ENCODE assay signal across 21 cellular contexts in the genomic region with DNA sequence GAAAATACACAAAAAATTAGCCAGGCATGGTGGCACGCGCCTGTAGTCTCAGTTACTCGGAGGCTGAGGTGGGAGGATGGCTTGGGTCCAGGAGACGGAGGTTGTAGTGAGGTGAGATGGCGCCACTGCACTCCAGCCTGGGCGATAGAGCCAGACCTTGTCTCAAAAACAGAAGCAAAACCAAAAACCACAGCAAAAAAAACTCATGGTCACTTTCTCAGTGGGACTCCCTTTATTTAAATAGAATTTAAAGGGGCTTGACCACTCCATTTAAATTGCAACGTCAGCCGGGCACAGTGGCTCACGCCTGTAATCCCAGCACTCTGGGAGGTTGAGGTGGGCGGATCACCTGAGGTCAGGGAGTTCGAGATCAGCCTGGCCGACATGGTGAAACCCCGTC. TPM values are rescaled to one million over a fixed set of nuclear protein-coding genes. Genes with fewer than 3 reads are reported as not detected.
A peak's percentile ranks its signal among the peaks of the same experiment; 100 is the strongest.
DNase-seq lines count a peak whose midpoint lies in the region; FAIRE-seq and TF ChIP-seq lines count a peak whose summit lies in the region.
"Had no signal": no experiment of that assay in that cellular context is flagged by ENCODE, and none has a peak within 500 bp of the region (broad histone marks: within the 10 kb centered on the region; RNA-seq: fewer than 3 reads in every experiment).

No MANE protein-coding gene starts in this region.

- H2BK12ac ChIP-seq in H1 (ENCODE audit: low read depth, low read length) = no peak overlapping the region

- 0 out of 2 replicates have a peak overlapping the region, but pooled peaks have one; percentile 6 for H2BK15ac ChIP-seq in H1 (ENCODE audit: low read length)

- no peak overlapping the region for H3K4me2 ChIP-seq in H1 (ENCODE audit: insufficient read depth in 1 of 2, low read depth in 2 of 2, low read length in 2 of 2)
- H3K4me2 ChIP-seq: GM23338 had no signal

- no peak overlapping the region for H2BK20ac ChIP-seq in H1 (ENCODE audit: low read length)

- no peak overlapping the region for H3K27ac ChIP-seq in H1 (ENCODE audit: low read depth, low read length)
- no peak overlapping the region for H3K27ac ChIP-seq in adrenal gland

- no peak overlapping the region for H2AFZ ChIP-seq in H1 (ENCODE audit: low read length)
- H2AFZ ChIP-seq: GM23338 had no signal

- no peaks in the 10 kb centered on the region for H3K9me3 Mint-ChIP-seq in IgD-negative memory B cell
- H3K9me3 Mint-ChIP-seq in chondrocyte (ENCODE audit: low read depth) = no peaks in the 10 kb centered on the region
- H3K9me3 Mint-ChIP-seq: CD8-positive, alpha-beta T cell; GM23338; H9 had no signal

- no peak for TF ChIP-seq EP300 in H1 (IDR thresholded peaks at IDR 0.05; ENCODE audit: borderline replicate concordance in 1 of 2, low read depth in 2 of 2, low read length in 2 of 2)

- no peak overlapping the region for H4K8ac ChIP-seq in H1 (ENCODE audit: extremely low read depth, insufficient read depth, low read length)

- no peak overlapping the region for H3K4ac ChIP-seq in H1 (replicated peaks; ENCODE audit: insufficient read length, low read depth, low read length)

- H3K4me3 Mint-ChIP-seq in IgD-negative memory B cell (peak overlapping the region in 3 of 4 donors; percentile 34 to 76 (median 75)), chondrocyte (ENCODE audit: unreplicated experiment) (no peak overlapping the region)
- H3K4me3 Mint-ChIP-seq: B cell; CD8-positive, alpha-beta T cell; GM23338; H9 had no signal

- no peak overlapping the region for H3K18ac ChIP-seq in H1 (ENCODE audit: extremely low read depth, low read length)

- H2AK5ac ChIP-seq in H1 (ENCODE audit: low read depth, low read length) = no peak overlapping the region

- H3K4me1 Mint-ChIP-seq in IgD-negative memory B cell = peaks cover 27 to 39% (median 35%) of the 10 kb centered on the region in 3 donors
- H3K4me1 Mint-ChIP-seq in chondrocyte (ENCODE audit: low read depth) = peaks cover 26% of the 10 kb centered on the region

- H3K79me2 ChIP-seq in H1 (ENCODE audit: control insufficient read depth in 1 of 2, insufficient read depth in 2 of 2, low read length in 2 of 2) = no peaks in the 10 kb centered on the region

- no peak overlapping the region for H2BK5ac ChIP-seq in H1 (ENCODE audit: low read depth, low read length)

- intact Hi-C loops in adrenal gland (cut with DNase I) = no loop called here

- H3K23me2 ChIP-seq in H1 (ENCODE audit: low read depth, low read length) = peaks cover 8% of the 10 kb centered on the region; the same call in 1 of the 2 replicates

- H3K27me3 ChIP-seq in H1 (replicated peaks in 1 of 4; ENCODE audit: control insufficient read depth in 3 of 4, extremely low read depth in 1 of 4, insufficient read depth in 3 of 4, low read length in 3 of 4) = no peaks in the 10 kb centered on the region
- no peaks in the 10 kb centered on the region for H3K27me3 ChIP-seq in adrenal gland

- CTCF ChIA-PET in H1 (lab: Charles Lee; ENCODE audit: partially characterized antibody) = interaction anchor here (1.6 to 3.7 kb wide), 4 partner anchors 20 to 26 kb away, joined by 4 to 16 read pairs (median 10); no protein-coding TSS in a partner anchor

- no peak overlapping the region for H4K91ac ChIP-seq in H1 (replicated peaks; ENCODE audit: insufficient read length, low read length)

- H3K36me3 Mint-ChIP-seq in IgD-negative memory B cell = peaks cover 2% of the 10 kb centered on the region
- peaks cover 2% of the 10 kb centered on the region for H3K36me3 Mint-ChIP-seq in chondrocyte (ENCODE audit: low read depth)

- FAIRE-seq in H1 (lab: Jason Lieb, UNC) (no peak), GM12892 (lab: Jason Lieb, UNC) (no peak), HTR-8/SVneo (lab: Jason Lieb, UNC) (no peak)
- FAIRE-seq: A204.1, D721Med, G401.6, K562 had no signal

- H3K27ac Mint-ChIP-seq in IgD-negative memory B cell (peak overlapping the region in 2 of 3 donors; percentile 43 to 46), chondrocyte (ENCODE audit: unreplicated experiment) (no peak overlapping the region)
- H3K27ac Mint-ChIP-seq: B cell; CD8-positive, alpha-beta T cell; GM23338; H9 had no signal

- H3K36me3 ChIP-seq in H1 (ENCODE audit: control insufficient read depth in 2 of 4, insufficient read depth in 4 of 4, low read length in 3 of 4) (no peaks in the 10 kb centered on the region), adrenal gland (replicated peaks in 1 of 2) (no peaks in the 10 kb centered on the region)

- no peak overlapping the region for H3K23ac ChIP-seq in H1 (ENCODE audit: insufficient read length)

- no peak for TF ChIP-seq POLR2A in H1 (IDR thresholded peaks at IDR 0.05; ENCODE audit: control extremely low read depth in 1 of 2, low read depth in 2 of 2, low read length in 2 of 2)
- TF ChIP-seq POLR2A in GM12892 (IDR thresholded peaks at IDR 0.05; ENCODE audit: low read depth, low read length) = no peak
- no peak for TF ChIP-seq POLR2A in adrenal gland (IDR thresholded peaks at IDR 0.05)

- no peak for TF ChIP-seq CTCF in GM12865 (IDR thresholded peaks at IDR 0.05; ENCODE audit: insufficient read depth, low read depth, low read length, missing control alignments)
- no peak for TF ChIP-seq CTCF in H1 (IDR thresholded peaks at IDR 0.05; ENCODE audit: control extremely low read depth in 1 of 3, insufficient read depth in 1 of 3, low read depth in 1 of 3, low read length in 3 of 3)
- TF ChIP-seq CTCF in chondrocyte (IDR thresholded peaks at IDR 0.05) = no peak
- no peak for TF ChIP-seq CTCF in adrenal gland (IDR thresholded peaks at IDR 0.05)

- no peaks in the 10 kb centered on the region for H3K9me3 ChIP-seq in H1 (ENCODE audit: insufficient read depth in 2 of 2, low read depth in 1 of 2, low read length in 1 of 2)
- no peaks in the 10 kb centered on the region for H3K9me3 ChIP-seq in adrenal gland (replicated peaks in 1 of 3)

- WGBS in H1 (ENCODE audit: extremely low coverage in 1 of 2, insufficient coverage in 1 of 2, insufficient read length in 1 of 2, insufficient replicate concordance in 2 of 2, low coverage in 1 of 2, low lambda C conversion rate in 2 of 2, missing lambda C conversion rate in 1 of 2), 2 experiments = 90% methylated on average over 13 of the region's 13 CpGs; no CpG with 5 or more reads in 1 of the 2 experiments
- 88 to 95% (median 91%) methylated on average over 13 of the region's 13 CpGs for WGBS in adrenal gland, 4 donors

- H2BK120ac ChIP-seq in H1 (replicated peaks; ENCODE audit: low read depth, low read length) = no peak overlapping the region

- H4K20me1 ChIP-seq in H1 (replicated peaks in 1 of 2; ENCODE audit: control insufficient read depth in 1 of 2, insufficient read depth in 2 of 2, low read length in 2 of 2) = no peaks in the 10 kb centered on the region

- H4K5ac ChIP-seq in H1 (ENCODE audit: insufficient read length, low read depth, low read length) = no peak overlapping the region

- no peaks in the 10 kb centered on the region for H3K79me1 ChIP-seq in H1 (ENCODE audit: low read depth, low read length)

- H3K4me3 ChIP-seq in GM12865 (ENCODE audit: low read depth, low read length) = no peak overlapping the region
- H3K4me3 ChIP-seq in H1 (ENCODE audit: extremely low read depth in 1 of 4, insufficient read depth in 2 of 4, low read depth in 3 of 4, low read length in 4 of 4) = no peak overlapping the region
- no peak overlapping the region for H3K4me3 ChIP-seq in adrenal gland
- H3K4me3 ChIP-seq: GM23338, K562 had no signal

- H3K4me1 ChIP-seq in H1 (replicated peaks in 1 of 4; ENCODE audit: control insufficient read depth in 3 of 4, insufficient read depth in 4 of 4, low read length in 3 of 4) (peaks cover 1 to 11% (median 8%) of the 10 kb centered on the region in 4 experiments; a peak in 5 of 7 replicates), adrenal gland (replicated peaks in 1 of 2) (peaks cover 0 to 13% of the 10 kb centered on the region in 2 donors)

- no peak overlapping the region for H3K9ac ChIP-seq in H1 (replicated peaks in 1 of 4; ENCODE audit: extremely low read depth in 1 of 4, low read depth in 3 of 4, low read length in 3 of 4)

- no peak overlapping the region for H3K14ac ChIP-seq in H1 (ENCODE audit: insufficient read length)

- peak; percentile 66 for DNase-seq in GM12865 (ENCODE audit: low read depth)
- DNase-seq in H1 (ENCODE audit: low read depth in 1 of 2, low spot score in 2 of 2) = no peak
- no peak for DNase-seq in chondrocyte (ENCODE audit: low spot score)
- DNase-seq in GM12892 (ENCODE audit: insufficient read length) = no peak
- DNase-seq in adrenal gland = no peak
- no peak for DNase-seq in HTR-8/SVneo (ENCODE audit: insufficient read length, low spot score)
- DNase-seq: C1 segment of cervical spinal cord; CD8-positive, alpha-beta T cell; COR-L47; DMS153; DMS79 treated with DMSO at 0.1 percent for 48 hours; EL; H9; Karpas-422 had no signal

- POLR2A ChIA-PET in H1 (lab: Charles Lee; ENCODE audit: partially characterized antibody) = no interaction called here

- H3K27me3 Mint-ChIP-seq in IgD-negative memory B cell (no peaks in the 10 kb centered on the region), chondrocyte (ENCODE audit: low read depth) (no peaks in the 10 kb centered on the region)
- H3K27me3 Mint-ChIP-seq: B cell had no signal

- no peak overlapping the region for H3K56ac ChIP-seq in H1 (replicated peaks; ENCODE audit: insufficient read length, low read depth, low read length)

- no peak for TF ChIP-seq RAD21 in H1 (IDR thresholded peaks at IDR 0.05 in 1 of 2, conservative IDR thresholded peaks at IDR 0.05 in 1 of 2; ENCODE audit: low read depth in 2 of 2, low read length in 2 of 2)

TF ChIP-seq in H1, 55 proteins besides CTCF, POLR2A, EP300 and RAD21:
- TF ChIP-seq SIN3A (conservative IDR thresholded peaks at IDR 0.05 in 1 of 2, IDR thresholded peaks at IDR 0.05 in 1 of 2; ENCODE audit: low read depth in 1 of 2, low read length in 2 of 2) = no peak
- no peak for TF ChIP-seq EGR1 (IDR thresholded peaks at IDR 0.05; ENCODE audit: borderline replicate concordance, low read depth, low read length)
- no peak for TF ChIP-seq SP4 (IDR thresholded peaks at IDR 0.05; ENCODE audit: low read length)

RNA-seq across cellular contexts. Expression of a gene that starts 32.8 kb away (rescaled TPM):
- polyA plus RNA-seq in IgD-negative memory B cell (9.0 TPM), H1 (2011; rRNA removed) (1.1 and 2.3 TPM in 2 replicates), adrenal gland (1 to 10 TPM; 2.9 to 4.6 (median 4.3) TPM)
- 4.9 and 7.6 TPM in 2 replicates for total RNA-seq in H1 (2021; fragmentation: NEBNext Ultra II Directional; extraction: Animal tissue kit (Norgen Biotek cat#: 25700))
- 1.8 TPM for polyA plus RNA-seq in H1 (2011; cell fraction: cytosol; rRNA removed)
- 2.4 TPM for polyA plus RNA-seq in H1 (2011; cell fraction: nucleus; rRNA removed)
- 1.3 to 2.2 TPM (median 2.0 TPM) in 4 replicates for polyA plus RNA-seq in H1 (2012, experiment 1 of 2)
- 0.96 TPM for polyA plus RNA-seq in H1 (2012, experiment 2 of 2)
- 1.7 TPM for polyA plus RNA-seq in H1 (2013, experiment 1 of 2)
- polyA plus RNA-seq in H1 (2013, experiment 2 of 2) = 1.6 TPM
- 4.4 and 8.3 TPM in 2 replicates for polyA minus RNA-seq in H1 (2011; rRNA and poly(A)+ RNA removed)
- polyA minus RNA-seq in H1 (2011; cell fraction: cytosol; rRNA and poly(A)+ RNA removed) = 2.6 TPM
- polyA minus RNA-seq in H1 (2011; cell fraction: nucleus; rRNA and poly(A)+ RNA removed) = 3.2 TPM
- total RNA-seq in chondrocyte (35.2 to 50.3 TPM (median 37.1 TPM) in 3 replicates), adrenal gland (10 to 100 TPM in 5 of 8 donors, 1 to 10 TPM in 3; 5.9 to 21.8 (median 11.6) TPM)
- 9.0 TPM for polyA plus RNA-seq in GM12892 (2012; ENCODE audit: missing spikeins)
